Comparison of ENCODE assay signal across 11 cellular contexts in the genomic region with DNA sequence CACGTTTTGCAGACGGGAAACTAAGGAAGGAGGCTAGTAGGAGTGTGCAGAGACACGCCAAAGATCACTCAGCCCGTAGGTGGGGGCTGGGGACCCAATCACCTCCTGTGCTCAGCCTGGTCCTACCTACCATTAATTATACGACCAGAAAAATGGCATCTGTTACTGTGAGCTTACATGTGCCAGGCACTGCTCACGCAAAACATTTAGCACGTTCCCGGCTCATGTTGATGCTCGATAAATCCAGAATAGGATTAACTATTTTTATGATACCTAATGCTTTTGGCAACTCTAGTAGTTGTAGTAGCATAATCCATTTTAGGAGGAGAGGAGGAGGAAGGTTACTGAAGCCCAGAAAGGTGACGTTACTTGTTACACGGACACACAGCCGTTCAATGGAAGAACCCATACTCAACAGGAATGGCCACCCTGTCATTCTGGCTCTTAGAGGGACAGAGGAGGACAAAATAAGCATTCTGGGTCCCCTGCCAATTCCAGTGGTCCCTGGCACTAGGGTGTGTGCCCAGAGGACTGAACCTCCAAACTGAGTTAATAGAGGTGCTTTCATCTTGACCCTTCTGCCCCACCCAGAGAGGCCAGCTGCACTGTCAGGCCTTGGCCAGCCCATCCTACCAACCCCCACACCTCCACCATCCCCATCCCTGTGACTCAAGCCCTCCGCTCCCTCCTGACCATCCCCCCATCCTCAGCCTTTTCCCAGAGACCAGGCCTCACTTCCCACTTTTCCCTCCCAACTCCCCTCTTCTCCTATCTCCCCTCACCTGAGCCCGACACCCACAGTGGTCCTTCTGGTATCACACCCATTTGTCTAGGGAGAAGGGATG. TPM values are rescaled to one million over a fixed set of nuclear protein-coding genes. Genes with fewer than 3 reads are reported as not detected.
DNase-seq lines count a peak whose midpoint lies in the region; ATAC-seq and TF ChIP-seq lines count a peak whose summit lies in the region.
"Had no signal": no experiment of that assay in that cellular context is flagged by ENCODE, and none has a peak within 500 bp of the region (broad histone marks: within the 10 kb centered on the region; RNA-seq: fewer than 3 reads in every experiment).

No MANE protein-coding gene starts in this region.

- no peak overlapping the region for H3K27ac Mint-ChIP-seq in activated CD4-positive, alpha-beta memory T cell treated with anti-CD3 and anti-CD28 coated beads, Interleukin-2, amount 10 ng/mL, durations not matched to agents 7 days and 5 days
- peak overlapping the region in 5 of 6 donors; percentile 30 to 65 (median 56) for H3K27ac Mint-ChIP-seq in immature natural killer cell

- H3K27me3 Mint-ChIP-seq in activated CD4-positive, alpha-beta memory T cell treated with anti-CD3 and anti-CD28 coated beads, Interleukin-2, amount 10 ng/mL, durations not matched to agents 7 days and 5 days: no peaks in the 10 kb centered on the region
- peaks cover 8 to 20% (median 11%) of the 10 kb centered on the region in 3 donors for H3K27me3 Mint-ChIP-seq in immature natural killer cell (ENCODE audit: low read depth in 3 of 3)

- H3K4me1 ChIP-seq in cardiac muscle cell (ENCODE audit: low read depth) (no peaks in the 10 kb centered on the region), A673 (ENCODE audit: insufficient read depth, low read length, poor library complexity, severe bottlenecking) (peaks cover 21% of the 10 kb centered on the region), ascending aorta (peaks cover 10 to 12% of the 10 kb centered on the region in 2 donors)

- intact Hi-C loops in left cardiac atrium (cut with DNase I) (loop anchor here (5.0 kb wide), 2 partner anchors 37 to 122 kb away; no protein-coding TSS in a partner anchor), A673 (cut with micrococcal nuclease; ENCODE audit: unreplicated experiment) (loop anchor here (1.0 to 5.0 kb wide), 5 partner anchors 37 to 217 kb away; a partner anchor contains a TSS), ascending aorta (cut with DNase I) (loop anchor here (1.0 to 2.0 kb wide), 2 partner anchors 59 to 121 kb away; a partner anchor contains a TSS)

- H3K36me3 Mint-ChIP-seq in activated CD4-positive, alpha-beta memory T cell treated with anti-CD3 and anti-CD28 coated beads, Interleukin-2, amount 10 ng/mL, durations not matched to agents 7 days and 5 days (ENCODE audit: low read depth): peaks cover 6% of the 10 kb centered on the region
- H3K36me3 Mint-ChIP-seq in immature natural killer cell: peaks cover 0 to 4% (median 0%) of the 10 kb centered on the region in 3 donors

- peaks cover 55% of the 10 kb centered on the region for H3K4me1 Mint-ChIP-seq in activated CD4-positive, alpha-beta memory T cell treated with anti-CD3 and anti-CD28 coated beads, Interleukin-2, amount 10 ng/mL, durations not matched to agents 7 days and 5 days
- H3K4me1 Mint-ChIP-seq in immature natural killer cell: peaks cover 49 to 50% of the 10 kb centered on the region in 2 donors

- CTCF ChIA-PET in activated CD4-positive, alpha-beta memory T cell treated with anti-CD3 and anti-CD28 coated beads, Interleukin-2, amount 10 ng/mL, durations not matched to agents 7 days and 5 days (lab: Charles Lee): interaction anchor here (0.7 to 3.9 kb wide), 8 partner anchors 30 to 205 kb away, joined by 3 to 36 read pairs (median 6); no protein-coding TSS in a partner anchor
- CTCF ChIA-PET in A673 (lab: Charles Lee): no interaction called here

- H3K27ac ChIP-seq in cardiac muscle cell (no peak overlapping the region), A673 (ENCODE audit: low read depth, low read length, poor library complexity, severe bottlenecking) (no peak overlapping the region), ascending aorta (no peak overlapping the region)

- H3K36me3 ChIP-seq in cardiac muscle cell: no peaks in the 10 kb centered on the region
- H3K36me3 ChIP-seq in A673 (ENCODE audit: insufficient read depth, low read length, poor library complexity, severe bottlenecking): no peaks in the 10 kb centered on the region
- no peaks in the 10 kb centered on the region for H3K36me3 ChIP-seq in ascending aorta
- H3K36me3 ChIP-seq: HAP-1 had no signal

- DNase-seq in cardiac muscle cell (ENCODE audit: low read depth in 1 of 2, low spot score in 1 of 2): no peak
- DNase-seq in left cardiac atrium: no peak
- DNase-seq in activated CD4-positive, alpha-beta memory T cell treated with anti-CD3 and anti-CD28 coated beads, Interleukin-2, amount 10 ng/mL, durations not matched to agents 7 days and 5 days: no peak
- DNase-seq in immature natural killer cell: no peak
- DNase-seq in A673 (ENCODE audit: low spot score): no peak
- DNase-seq in ascending aorta (ENCODE audit: low spot score in 2 of 2): no peak
- DNase-seq in DMS153 treated with DMSO at 0.1 percent for 48 hours (lab: John Stamatoyannopoulos, UW; ENCODE audit: unreplicated experiment): no peak
- DNase-seq: NCI-H187 treated with DMSO at 0.1 percent for 48 hours had no signal

- POLR2A ChIA-PET in activated CD4-positive, alpha-beta memory T cell treated with anti-CD3 and anti-CD28 coated beads, Interleukin-2, amount 10 ng/mL, durations not matched to agents 7 days and 5 days (lab: Charles Lee): interaction anchor here (1.0 to 5.8 kb wide), 2 partner anchors 10 to 28 kb away, joined by 3 to 85 read pairs; no protein-coding TSS in a partner anchor
- POLR2A ChIA-PET in A673 (lab: Charles Lee; ENCODE audit: low non-redundant PET): no interaction called here

- no peaks in the 10 kb centered on the region for H3K9me3 Mint-ChIP-seq in activated CD4-positive, alpha-beta memory T cell treated with anti-CD3 and anti-CD28 coated beads, Interleukin-2, amount 10 ng/mL, durations not matched to agents 7 days and 5 days
- H3K9me3 Mint-ChIP-seq in immature natural killer cell: no peaks in the 10 kb centered on the region

- no peak for TF ChIP-seq CTCF in cardiac muscle cell (IDR thresholded peaks at IDR 0.05; ENCODE audit: low read depth, low read length)
- no peak for TF ChIP-seq CTCF in A673 (conservative IDR thresholded peaks at IDR 0.05; ENCODE audit: low read depth, low read length)
- TF ChIP-seq CTCF in ascending aorta (IDR thresholded peaks at IDR 0.05): no peak

- H3K27me3 ChIP-seq in cardiac muscle cell (no peaks in the 10 kb centered on the region), A673 (replicated peaks; ENCODE audit: insufficient read depth, low read depth, low read length, poor library complexity) (no peaks in the 10 kb centered on the region), ascending aorta (no peaks in the 10 kb centered on the region)

- BruUV-seq in A673 (replicated peaks; lab: Mats Ljungman, UMichigan): no TSS peak

- no peaks in the 10 kb centered on the region for H3K9me3 ChIP-seq in cardiac muscle cell (ENCODE audit: low read depth)
- no peaks in the 10 kb centered on the region for H3K9me3 ChIP-seq in A673 (ENCODE audit: low read depth, low read length, poor library complexity, severe bottlenecking)
- H3K9me3 ChIP-seq in ascending aorta: no peaks in the 10 kb centered on the region
- H3K9me3 ChIP-seq: HAP-1 had no signal

- H3K4me3 ChIP-seq in cardiac muscle cell: peak overlapping the region; percentile 40
- no peak overlapping the region for H3K4me3 ChIP-seq in A673 (ENCODE audit: low read depth, low read length, poor library complexity, severe bottlenecking)
- H3K4me3 ChIP-seq in ascending aorta: no peak overlapping the region

- no peak for ATAC-seq in left cardiac atrium
- no peak for ATAC-seq in GM18511 (IDR thresholded peaks at IDR 0.05; ENCODE audit: unreplicated experiment)

- H3K4me3 Mint-ChIP-seq in activated CD4-positive, alpha-beta memory T cell treated with anti-CD3 and anti-CD28 coated beads, Interleukin-2, amount 10 ng/mL, durations not matched to agents 7 days and 5 days: peak overlapping the region; percentile 21
- peak overlapping the region; percentile 6 to 58 (median 51) for H3K4me3 Mint-ChIP-seq in immature natural killer cell

RNA-seq across cellular contexts. Expression of a gene that starts 5.0 kb away (rescaled TPM):
- total RNA-seq in cardiac muscle cell (24.7 and 41.0 TPM in 2 replicates), left cardiac atrium (10 to 100 TPM; 30.1 to 34.8 TPM), A673 (2021) (17.0 and 21.0 TPM in 2 replicates), ascending aorta (129 TPM)
- polyA plus RNA-seq in cardiac muscle cell (26.2 and 39.7 TPM in 2 replicates), immature natural killer cell (10 to 100 TPM; 11.9 to 24.7 (median 14.2) TPM)
- total RNA-seq in activated CD4-positive, alpha-beta memory T cell treated with anti-CD3 and anti-CD28 coated beads, Interleukin-2, amount 10 ng/mL, durations not matched to agents 7 days and 5 days: 100 to 1,000 TPM; 136 to 146 TPM

RNA-seq across cellular contexts. Expression of a gene that starts 23.9 kb away (rescaled TPM):
- total RNA-seq in cardiac muscle cell (10.8 and 23.6 TPM in 2 replicates), left cardiac atrium (10 to 100 TPM in 1 of 2 donors, 1 to 10 TPM in 1; 7.2 to 11.0 TPM), A673 (2021) (0.45 and 1.0 TPM in 2 replicates), ascending aorta (not detected)
- polyA plus RNA-seq in cardiac muscle cell (12.8 and 14.9 TPM in 2 replicates), immature natural killer cell (under 1 TPM in 2 of 3 donors, not detected in 1; 0.18 to 0.34 TPM)
- 10 to 100 TPM; 11.4 to 12.3 TPM for total RNA-seq in activated CD4-positive, alpha-beta memory T cell treated with anti-CD3 and anti-CD28 coated beads, Interleukin-2, amount 10 ng/mL, durations not matched to agents 7 days and 5 days
- total RNA-seq: dermis blood vessel endothelial cell had no signal

RNA-seq across cellular contexts. Expression of a gene that starts 42.1 kb away (rescaled TPM):
- total RNA-seq in cardiac muscle cell (0.14 TPM in 1 of 2 replicates, not detected in the other), left cardiac atrium (10 to 100 TPM in 1 of 2 donors, 1 to 10 TPM in 1; 5.2 to 17.7 TPM), A673 (2021) (not detected in 2 replicates), ascending aorta (14.0 TPM)
- polyA plus RNA-seq in cardiac muscle cell (0.14 TPM in 1 of 2 replicates, not detected in the other), immature natural killer cell (not detected)
- not detected for total RNA-seq in activated CD4-positive, alpha-beta memory T cell treated with anti-CD3 and anti-CD28 coated beads, Interleukin-2, amount 10 ng/mL, durations not matched to agents 7 days and 5 days

RNA-seq across cellular contexts. Expression of a gene that starts 47.6 kb away (rescaled TPM):
- total RNA-seq in cardiac muscle cell (258 and 298 TPM in 2 replicates), left cardiac atrium (100 to 1,000 TPM; 251 to 270 TPM), A673 (2021) (590 and 597 TPM in 2 replicates), ascending aorta (71.1 TPM)
- polyA plus RNA-seq in cardiac muscle cell (696 and 731 TPM in 2 replicates), immature natural killer cell (1,000 to 10,000 TPM in 2 of 3 donors, 100 to 1,000 TPM in 1; 754 to 1,123 (median 1,001) TPM)
- total RNA-seq in activated CD4-positive, alpha-beta memory T cell treated with anti-CD3 and anti-CD28 coated beads, Interleukin-2, amount 10 ng/mL, durations not matched to agents 7 days and 5 days: 100 to 1,000 TPM; 505 to 519 TPM

RNA-seq across cellular contexts. Expression of a gene that starts 48.3 kb away (rescaled TPM):
- total RNA-seq in cardiac muscle cell (22.2 and 31.1 TPM in 2 replicates), left cardiac atrium (1 to 10 TPM; 2.9 to 3.2 TPM), A673 (2021) (12.8 and 17.4 TPM in 2 replicates), ascending aorta (7.2 TPM)
- polyA plus RNA-seq in cardiac muscle cell (12.3 and 14.6 TPM in 2 replicates), immature natural killer cell (1 to 10 TPM in 2 of 3 donors, not detected in 1; 1.8 to 2.9 TPM)
- total RNA-seq in activated CD4-positive, alpha-beta memory T cell treated with anti-CD3 and anti-CD28 coated beads, Interleukin-2, amount 10 ng/mL, durations not matched to agents 7 days and 5 days: 10 to 100 TPM in 1 of 2 experiments, 1 to 10 TPM in 1; 9.1 to 11.9 TPM
